Comparison of ENCODE assay signal across 15 cellular contexts in the genomic region with DNA sequence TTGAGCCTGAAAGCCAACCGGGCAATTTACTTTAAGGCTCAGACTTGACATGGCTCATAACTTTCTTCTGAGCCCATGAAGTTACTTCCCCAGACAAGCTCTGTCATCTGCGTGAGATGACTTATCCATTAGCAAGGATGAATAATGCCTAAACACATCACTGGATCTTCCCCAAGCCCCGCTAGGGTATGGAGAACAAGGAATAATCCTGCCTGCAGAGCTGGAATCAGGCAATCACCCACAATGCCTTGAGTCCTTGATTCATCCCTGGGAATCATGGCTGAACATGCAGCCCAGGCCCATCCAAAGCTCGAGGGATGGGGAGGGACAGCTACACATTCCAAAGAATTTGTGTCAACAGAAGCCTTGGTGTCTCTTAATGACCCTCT.
DNase-seq lines count a peak whose midpoint lies in the region; FAIRE-seq and TF ChIP-seq lines count a peak whose summit lies in the region.
"Had no signal": no experiment of that assay in that cellular context is flagged by ENCODE, and none has a peak within 500 bp of the region (broad histone marks: within the 10 kb centered on the region; RNA-seq: fewer than 3 reads in every experiment).

No MANE protein-coding gene starts in this region.

- H3K4me1 Mint-ChIP-seq in astrocyte (ENCODE audit: low read depth, unreplicated experiment), result peaks cover 19% of the 10 kb centered on the region
- H3K4me1 Mint-ChIP-seq in neural progenitor cell, result peaks cover 17% of the 10 kb centered on the region

- DNase-seq in AG04449 (ENCODE audit: low read depth, low spot score) (peak; percentile 21), HCEC 1CT (peak; percentile 88), astrocyte (ENCODE audit: low read depth) (peak; percentile 37), kidney tubule cell (ENCODE audit: low spot score) (peak; percentile 97), pons (ENCODE audit: low spot score) (no peak), SW480 (ENCODE audit: low spot score) (no peak), neural progenitor cell (ENCODE audit: low spot score) (no peak), Kasumi-1 (lab: John Stamatoyannopoulos, UW) (no peak)
- DNase-seq: activated gamma-delta T cell treated with Interleukin-2 at 50 U/mL for 16 hours; DMS153; effector CD8-positive, alpha-beta T cell; head of caudate nucleus; left lung; stimulated activated CD4-positive, alpha-beta T cell treated with anti-CD3 and anti-CD28 coated beads, Interleukin-12 subunit alpha, Interleukin-12 subunit beta, amount 100 ng/mL, for 4 hours had no signal

- H3K36me3 Mint-ChIP-seq in astrocyte (ENCODE audit: low read depth, unreplicated experiment) (no peaks in the 10 kb centered on the region), neural progenitor cell (no peaks in the 10 kb centered on the region)

- H4K20me1 ChIP-seq in astrocyte (ENCODE audit: insufficient read depth, low read length), result no peaks in the 10 kb centered on the region
- no peaks in the 10 kb centered on the region for H4K20me1 ChIP-seq in neural progenitor cell (ENCODE audit: low read depth)

- peak; percentile 64 for FAIRE-seq in astrocyte (lab: Jason Lieb, UNC)

- H3K4me3 ChIP-seq in AG04449 (ENCODE audit: low read depth, low read length), result no peak overlapping the region
- H3K4me3 ChIP-seq in astrocyte (ENCODE audit: insufficient read depth, low read depth, low read length), result no peak overlapping the region
- H3K4me3 ChIP-seq in neural progenitor cell, result no peak overlapping the region
- H3K4me3 ChIP-seq: left lung, SJSA1 had no signal

- CTCF ChIA-PET in AG04449 (lab: Yijun Ruan, JAX), result no interaction called here

- H3K27ac Mint-ChIP-seq in astrocyte (ENCODE audit: unreplicated experiment) (no peak overlapping the region), neural progenitor cell (no peak overlapping the region)

- H2AFZ ChIP-seq in astrocyte (ENCODE audit: low read depth, low read length), result no peak overlapping the region
- no peak overlapping the region for H2AFZ ChIP-seq in neural progenitor cell (replicated peaks)

- no peaks in the 10 kb centered on the region for H3K36me3 ChIP-seq in astrocyte (ENCODE audit: insufficient read depth, low read length)
- no peaks in the 10 kb centered on the region for H3K36me3 ChIP-seq in neural progenitor cell
- H3K36me3 ChIP-seq: left lung, SJSA1 had no signal

- H3K27me3 ChIP-seq in astrocyte (ENCODE audit: insufficient read depth, low read length), result no peaks in the 10 kb centered on the region
- H3K27me3 ChIP-seq in neural progenitor cell, result no peaks in the 10 kb centered on the region
- H3K27me3 ChIP-seq: left lung, SJSA1 had no signal

- no peak for TF ChIP-seq CTCF in AG04449 (IDR thresholded peaks at IDR 0.05; ENCODE audit: insufficient read depth, low read length, missing control alignments)
- TF ChIP-seq CTCF in astrocyte (IDR thresholded peaks at IDR 0.05; ENCODE audit: insufficient read depth, low read depth, low read length), result no peak
- no peak for TF ChIP-seq CTCF in neural progenitor cell (IDR thresholded peaks at IDR 0.05)

- no peaks in the 10 kb centered on the region for H3K9me3 Mint-ChIP-seq in astrocyte (ENCODE audit: unreplicated experiment)
- H3K9me3 Mint-ChIP-seq in neural progenitor cell, result no peaks in the 10 kb centered on the region

- no peaks in the 10 kb centered on the region for H3F3A ChIP-seq in neural progenitor cell (ENCODE audit: low read depth)

- H3K79me2 ChIP-seq in astrocyte (ENCODE audit: insufficient read depth, low read length) (no peaks in the 10 kb centered on the region), neural progenitor cell (ENCODE audit: low read depth) (no peaks in the 10 kb centered on the region)

- H3K27ac ChIP-seq in astrocyte (ENCODE audit: low read depth, low read length) (no peak overlapping the region), neural progenitor cell (no peak overlapping the region)
- H3K27ac ChIP-seq: left lung, SJSA1 had no signal

- peaks cover 8% of the 10 kb centered on the region for H3K27me3 Mint-ChIP-seq in astrocyte (ENCODE audit: low read depth, unreplicated experiment)
- H3K27me3 Mint-ChIP-seq in neural progenitor cell (ENCODE audit: insufficient read depth, low read depth), result peaks cover 6% of the 10 kb centered on the region

- no peaks in the 10 kb centered on the region for H3K9me3 ChIP-seq in astrocyte (ENCODE audit: insufficient read depth, low read depth, low read length)
- no peaks in the 10 kb centered on the region for H3K9me3 ChIP-seq in neural progenitor cell (ENCODE audit: low read depth)
- H3K9me3 ChIP-seq: left lung, SJSA1 had no signal

- no peak overlapping the region for H3K4me2 ChIP-seq in astrocyte (ENCODE audit: low read length)
- no peak overlapping the region for H3K4me2 ChIP-seq in neural progenitor cell

- H3K4me3 Mint-ChIP-seq in astrocyte (ENCODE audit: unreplicated experiment) (no peak overlapping the region), neural progenitor cell (no peak overlapping the region)

- POLR2A ChIA-PET in AG04449 (lab: Yijun Ruan, JAX), result interaction anchor here (1.0 kb wide), 1 partner anchor 20 kb away, joined by 3 read pairs; no protein-coding TSS in a partner anchor

- H3K9ac ChIP-seq in astrocyte (ENCODE audit: low read length), result no peak overlapping the region
- no peak overlapping the region for H3K9ac ChIP-seq in neural progenitor cell

- peaks cover 7% of the 10 kb centered on the region for H3K4me1 ChIP-seq in astrocyte (ENCODE audit: insufficient read depth, low read length)
- H3K4me1 ChIP-seq in neural progenitor cell, result peaks cover 6% of the 10 kb centered on the region

Comparison
In these comparisons a context has a peak if more than half of its experiments do, and no peak if none do; other contexts are left out.
1. DNase-seq: peak in AG04449 (single experiment), HCEC 1CT (single experiment), astrocyte (single experiment) and kidney tubule cell (single experiment); none in pons (single experiment), SW480 (single experiment), neural progenitor cell (single experiment) and Kasumi-1 (0 of 2).